In the genomic region with DNA sequence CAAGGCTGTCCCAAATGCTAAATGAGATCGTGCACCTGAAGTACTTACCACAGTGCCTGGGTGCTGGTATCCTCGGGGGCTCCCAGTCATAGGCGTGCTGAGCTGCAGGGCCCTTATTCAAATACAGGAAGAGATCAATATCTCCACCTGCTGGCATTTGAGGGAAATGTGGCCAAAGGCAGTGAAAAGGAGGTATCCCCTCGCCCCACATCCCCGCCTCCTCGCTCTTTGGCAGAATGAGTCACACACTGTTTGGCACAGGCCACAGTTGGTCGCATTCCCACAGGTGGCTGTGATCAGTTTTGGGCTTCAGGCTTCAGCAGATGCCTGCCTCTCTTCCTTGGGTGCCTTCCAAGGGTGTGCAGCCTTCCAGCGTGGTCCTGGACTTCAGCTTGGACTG, we compare ENCODE assay signal across 8 cellular contexts. TPM values are rescaled to one million over a fixed set of nuclear protein-coding genes. Genes with fewer than 3 reads are reported as not detected.
DNase-seq lines count a peak whose midpoint lies in the region; ATAC-seq, FAIRE-seq and TF ChIP-seq lines count a peak whose summit lies in the region.

No MANE protein-coding gene starts in this region.

- H3K9me3 ChIP-seq in OCI-LY7 (ENCODE audit: low read length): no peaks in the 10 kb centered on the region

- no peaks in the 10 kb centered on the region for H3K27me3 ChIP-seq in foreskin keratinocyte

- ATAC-seq in GM19438 (IDR thresholded peaks at IDR 0.05; ENCODE audit: low read depth, unreplicated experiment): peak; percentile 83
- ATAC-seq in foreskin keratinocyte: peak; percentile 95
- ATAC-seq in sciatic nerve: peak; percentile 31

- H3K4me3 Mint-ChIP-seq in Calu3 (ENCODE audit: low read depth, unreplicated experiment): no peak overlapping the region

- POLR2A ChIA-PET in OCI-LY7 (lab: Charles Lee): interaction anchor here (0.9 kb wide), 1 partner anchor 9 kb away, joined by 3 read pairs; no protein-coding TSS in a partner anchor

- H3K9me3 Mint-ChIP-seq in Calu3 (ENCODE audit: low read depth, unreplicated experiment): no peaks in the 10 kb centered on the region

- H3K4me1 Mint-ChIP-seq in Calu3 (ENCODE audit: low read depth, unreplicated experiment): peaks cover 9% of the 10 kb centered on the region

- H4K20me1 ChIP-seq in OCI-LY7 (ENCODE audit: insufficient read depth, low read length): no peaks in the 10 kb centered on the region

- H3K79me2 ChIP-seq in OCI-LY7 (ENCODE audit: insufficient read depth, low read depth, low read length): no peaks in the 10 kb centered on the region

- DNase-seq in Calu3 (peak; percentile 79), HTR-8/SVneo (ENCODE audit: insufficient read length, low spot score) (peak; percentile 53), OCI-LY7 (ENCODE audit: low spot score) (peak; percentile 70), foreskin keratinocyte (peak; percentile 28 to 58), sciatic nerve (ENCODE audit: low spot score) (no peak), cortex of kidney (lab: John Stamatoyannopoulos, UW) (no peak)
- peak; percentile 12 to 13 for DNase-seq in activated T-helper 1 cell treated with anti-CD3 and anti-CD28 coated beads, Interleukin-2, amount 50 U/mL, for 16 hours (ENCODE audit: low read depth in 1 of 2, low spot score in 1 of 2)

- no peak overlapping the region for H3K4me3 ChIP-seq in OCI-LY7 (ENCODE audit: low read depth, low read length, poor library complexity, severe bottlenecking)

- peak overlapping the region; percentile 27; the same call in 1 of the 2 replicates for H3K4me2 ChIP-seq in OCI-LY7 (ENCODE audit: low read length)

- peaks cover 5% of the 10 kb centered on the region for H3K36me3 Mint-ChIP-seq in Calu3 (ENCODE audit: insufficient read depth, unreplicated experiment)

- no peak overlapping the region for H3K27ac ChIP-seq in OCI-LY7 (ENCODE audit: low read depth, low read length, poor library complexity, severe bottlenecking)
- no peak overlapping the region for H3K27ac ChIP-seq in foreskin keratinocyte

- no peak overlapping the region for H3K27ac Mint-ChIP-seq in Calu3 (ENCODE audit: unreplicated experiment)

- H3K4me1 ChIP-seq in OCI-LY7 (ENCODE audit: insufficient read depth, low read length, poor library complexity, severe bottlenecking) (peaks cover 4% of the 10 kb centered on the region), foreskin keratinocyte (no peaks in the 10 kb centered on the region)

- no peaks in the 10 kb centered on the region for H3K9me2 ChIP-seq in OCI-LY7 (ENCODE audit: insufficient read depth, low read length)

- BruUV-seq in Calu3 (replicated peaks; lab: Mats Ljungman, UMichigan) (no TSS peak), OCI-LY7 (replicated peaks; lab: Mats Ljungman, UMichigan) (no TSS peak)

- CTCF ChIA-PET in Calu3 (lab: Charles Lee): interaction anchor here (0.9 to 1.8 kb wide), 5 partner anchors 12 to 324 kb away, joined by 3 to 4 read pairs (median 4); no protein-coding TSS in a partner anchor
- CTCF ChIA-PET in OCI-LY7 (lab: Charles Lee; ENCODE audit: unreplicated experiment): interaction anchor here (1.6 kb wide), 1 partner anchor 13 kb away, joined by 3 read pairs; no protein-coding TSS in a partner anchor

- no peak for FAIRE-seq in HTR-8/SVneo (lab: Jason Lieb, UNC)

- TF ChIP-seq CTCF in Calu3 (IDR thresholded peaks at IDR 0.05; ENCODE audit: unreplicated experiment) (peak; percentile 39), OCI-LY7 (conservative IDR thresholded peaks at IDR 0.05; ENCODE audit: low read length) (peak; percentile 71), foreskin keratinocyte (conservative IDR thresholded peaks at IDR 0.05) (peak; percentile 75)

- H3K27me3 Mint-ChIP-seq in Calu3 (ENCODE audit: unreplicated experiment): no peaks in the 10 kb centered on the region

- H3K36me3 ChIP-seq in OCI-LY7 (ENCODE audit: insufficient read depth, low read length): no peaks in the 10 kb centered on the region

- H2AFZ ChIP-seq in OCI-LY7 (ENCODE audit: low read length): peak overlapping the region; percentile 72; the same call in 1 of the 2 replicates

- intact Hi-C loops in Calu3 (cut with micrococcal nuclease; ENCODE audit: unreplicated experiment): loop anchor here (1.0 kb wide), 1 partner anchor 96 kb away; a partner anchor contains a TSS
- intact Hi-C loops in OCI-LY7 (cut with micrococcal nuclease; ENCODE audit: unreplicated experiment): loop anchor here (1.0 kb wide), 1 partner anchor 22 kb away; no protein-coding TSS in a partner anchor
- intact Hi-C loops in sciatic nerve (cut with DNase I): no loop called here

RNA-seq across cellular contexts. Expression of a gene that starts 28.4 kb away (rescaled TPM):
- total RNA-seq in Calu3 (2022): 24.3 and 25.2 TPM in 2 replicates
- total RNA-seq in OCI-LY7 (2014; rRNA removed; shearing (Covaris generic)): 0.73 and 1.4 TPM in 2 replicates
- 20.7 and 21.3 TPM in 2 replicates for total RNA-seq in OCI-LY7 (2022)
- total RNA-seq in foreskin keratinocyte: 23.3 and 39.0 TPM in 2 replicates
- polyA plus RNA-seq in foreskin keratinocyte: 15.3 and 22.7 TPM in 2 replicates
- total RNA-seq in sciatic nerve: 26.9 TPM

Comparison
In these comparisons a context has a peak if more than half of its experiments do, and no peak if none do; other contexts are left out.
1. DNase-seq: peak in Calu3 (single experiment), HTR-8/SVneo (single experiment), OCI-LY7 (single experiment), activated T-helper 1 cell treated with anti-CD3 and anti-CD28 coated beads, Interleukin-2, amount 50 U/mL, for 16 hours (2 of 2) and foreskin keratinocyte (2 of 2); none in sciatic nerve (single experiment) and cortex of kidney (single experiment).
2. ATAC-seq: peak in every context shown above with its lines; median percentile 95 in foreskin keratinocyte; 83 in GM19438; 31 in sciatic nerve.
3. Peak in every context shown above with its lines, with median percentiles within 50 percentile points of each other: CTCF ChIP-seq.